In genomic region chr15:38254065-38254883, GRCh38 we compare ENCODE assay signal across 1 cellular context.
TF ChIP-seq lines count a peak whose summit lies in the region.

No MANE protein-coding gene starts in this region.

TF ChIP-seq in K562, 482 proteins besides CTCF, POLR2A, EP300 and RAD21 (continued from another document and continues in another):
- TF ChIP-seq AFF1 (IDR thresholded peaks at IDR 0.05; ENCODE audit: low read depth in 1 of 2, partially characterized antibody in 2 of 2): peak in 1 of 2 experiments; percentile 37
- TF ChIP-seq ZNF134 (CRISPR knock-in tag; conservative IDR thresholded peaks at IDR 0.05): no peak
- TF ChIP-seq HOXB6 (CRISPR knock-in tag; IDR thresholded peaks at IDR 0.05; ENCODE audit: borderline replicate concordance): no peak
- no peak for TF ChIP-seq FIP1L1 (IDR thresholded peaks at IDR 0.05; ENCODE audit: low read depth, low read length, poor library complexity, severe bottlenecking)
- no peak for TF ChIP-seq NR2F6 (CRISPR knock-in tag; IDR thresholded peaks at IDR 0.05)
- TF ChIP-seq MYC (IDR thresholded peaks at IDR 0.05; ENCODE audit: low read depth, low read length): peak; percentile 54; the same call in 1 of the 2 replicates
- TF ChIP-seq MYC (CRISPR knock-in tag; IDR thresholded peaks at IDR 0.05; ENCODE audit: borderline replicate concordance, low read depth): no peak
- TF ChIP-seq RFX1 (IDR thresholded peaks at IDR 0.05): peak; percentile 25; the same call in 1 of the 2 replicates
- TF ChIP-seq ZNF407 (IDR thresholded peaks at IDR 0.05; ENCODE audit: low read depth): no peak
- TF ChIP-seq KDM5B (IDR thresholded peaks at IDR 0.05; ENCODE audit: insufficient replicate concordance, low read depth, low read length): peak; percentile 78
- TF ChIP-seq CGGBP1 (CRISPR knock-in tag; IDR thresholded peaks at IDR 0.05): no peak
- no peak for TF ChIP-seq MAX (CRISPR knock-in tag; IDR thresholded peaks at IDR 0.05)
- TF ChIP-seq, protein P1, sequence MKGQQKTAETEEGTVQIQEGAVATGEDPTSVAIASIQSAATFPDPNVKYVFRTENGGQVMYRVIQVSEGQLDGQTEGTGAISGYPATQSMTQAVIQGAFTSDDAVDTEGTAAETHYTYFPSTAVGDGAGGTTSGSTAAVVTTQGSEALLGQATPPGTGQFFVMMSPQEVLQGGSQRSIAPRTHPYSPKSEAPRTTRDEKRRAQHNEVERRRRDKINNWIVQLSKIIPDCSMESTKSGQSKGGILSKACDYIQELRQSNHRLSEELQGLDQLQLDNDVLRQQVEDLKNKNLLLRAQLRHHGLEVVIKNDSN (CRISPR knock-in tag; IDR thresholded peaks at IDR 0.05): peak; percentile 86
- TF ChIP-seq ZKSCAN8 (CRISPR knock-in tag; IDR thresholded peaks at IDR 0.05): no peak
- no peak for TF ChIP-seq ARID2 (IDR thresholded peaks at IDR 0.05)
- TF ChIP-seq VEZF1 (CRISPR knock-in tag; IDR thresholded peaks at IDR 0.05): peak; percentile 34; the same call in 1 of the 2 replicates
- TF ChIP-seq DPF2 (IDR thresholded peaks at IDR 0.05): peak; percentile 63; the same call in 1 of the 2 replicates
- no peak for TF ChIP-seq HNRNPL (IDR thresholded peaks at IDR 0.05; ENCODE audit: low read depth, low read length)
- TF ChIP-seq PCBP1 (IDR thresholded peaks at IDR 0.05; ENCODE audit: low read depth, low read length, poor library complexity, severe bottlenecking): no peak
- no peak for TF ChIP-seq FOSL1 (tag; conservative IDR thresholded peaks at IDR 0.05)
- TF ChIP-seq CEBPB (tag; IDR thresholded peaks at IDR 0.05): 0 out of 2 replicates have a peak, but pooled peaks have one; percentile 29
- TF ChIP-seq, protein P2, sequence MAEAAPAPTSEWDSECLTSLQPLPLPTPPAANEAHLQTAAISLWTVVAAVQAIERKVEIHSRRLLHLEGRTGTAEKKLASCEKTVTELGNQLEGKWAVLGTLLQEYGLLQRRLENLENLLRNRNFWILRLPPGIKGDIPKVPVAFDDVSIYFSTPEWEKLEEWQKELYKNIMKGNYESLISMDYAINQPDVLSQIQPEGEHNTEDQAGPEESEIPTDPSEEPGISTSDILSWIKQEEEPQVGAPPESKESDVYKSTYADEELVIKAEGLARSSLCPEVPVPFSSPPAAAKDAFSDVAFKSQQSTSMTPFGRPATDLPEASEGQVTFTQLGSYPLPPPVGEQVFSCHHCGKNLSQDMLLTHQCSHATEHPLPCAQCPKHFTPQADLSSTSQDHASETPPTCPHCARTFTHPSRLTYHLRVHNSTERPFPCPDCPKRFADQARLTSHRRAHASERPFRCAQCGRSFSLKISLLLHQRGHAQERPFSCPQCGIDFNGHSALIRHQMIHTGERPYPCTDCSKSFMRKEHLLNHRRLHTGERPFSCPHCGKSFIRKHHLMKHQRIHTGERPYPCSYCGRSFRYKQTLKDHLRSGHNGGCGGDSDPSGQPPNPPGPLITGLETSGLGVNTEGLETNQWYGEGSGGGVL (CRISPR knock-in tag; IDR thresholded peaks at IDR 0.05): no peak
- TF ChIP-seq ZBTB11 (CRISPR knock-in tag; IDR thresholded peaks at IDR 0.05): no peak
- TF ChIP-seq ZC3H4 (CRISPR knock-in tag; IDR thresholded peaks at IDR 0.05; ENCODE audit: borderline replicate concordance): no peak
- no peak for TF ChIP-seq SRSF7 (optimal IDR thresholded peaks at IDR 0.05; ENCODE audit: low read depth, low read length)
- no peak for TF ChIP-seq CAMTA2 (CRISPR knock-in tag; conservative IDR thresholded peaks at IDR 0.05)
- no peak for TF ChIP-seq ZNF184 (CRISPR knock-in tag; IDR thresholded peaks at IDR 0.05)
- 0 out of 2 replicates have a peak, but pooled peaks have one; percentile 33 for TF ChIP-seq SOX6 (IDR thresholded peaks at IDR 0.05)
- TF ChIP-seq CREM (IDR thresholded peaks at IDR 0.05; ENCODE audit: low read depth): 0 out of 2 replicates have a peak, but pooled peaks have one; percentile 5
- TF ChIP-seq NFATC3 (IDR thresholded peaks at IDR 0.05): no peak
- no peak for TF ChIP-seq CTBP1 (IDR thresholded peaks at IDR 0.05; ENCODE audit: borderline replicate concordance)
- TF ChIP-seq RBFOX2 (IDR thresholded peaks at IDR 0.05; ENCODE audit: low read depth, low read length): peak; percentile 60
- TF ChIP-seq ZNF778 (CRISPR knock-in tag; IDR thresholded peaks at IDR 0.05): no peak
- peak; percentile 57; the same call in 1 of the 2 replicates for TF ChIP-seq POLR2AphosphoS5 (IDR thresholded peaks at IDR 0.05; ENCODE audit: control insufficient read depth, insufficient read depth, low read depth, low read length)
- TF ChIP-seq ZNF24 (IDR thresholded peaks at IDR 0.05): no peak
- TF ChIP-seq, protein P3, sequence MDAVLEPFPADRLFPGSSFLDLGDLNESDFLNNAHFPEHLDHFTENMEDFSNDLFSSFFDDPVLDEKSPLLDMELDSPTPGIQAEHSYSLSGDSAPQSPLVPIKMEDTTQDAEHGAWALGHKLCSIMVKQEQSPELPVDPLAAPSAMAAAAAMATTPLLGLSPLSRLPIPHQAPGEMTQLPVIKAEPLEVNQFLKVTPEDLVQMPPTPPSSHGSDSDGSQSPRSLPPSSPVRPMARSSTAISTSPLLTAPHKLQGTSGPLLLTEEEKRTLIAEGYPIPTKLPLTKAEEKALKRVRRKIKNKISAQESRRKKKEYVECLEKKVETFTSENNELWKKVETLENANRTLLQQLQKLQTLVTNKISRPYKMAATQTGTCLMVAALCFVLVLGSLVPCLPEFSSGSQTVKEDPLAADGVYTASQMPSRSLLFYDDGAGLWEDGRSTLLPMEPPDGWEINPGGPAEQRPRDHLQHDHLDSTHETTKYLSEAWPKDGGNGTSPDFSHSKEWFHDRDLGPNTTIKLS (IDR thresholded peaks at IDR 0.05; ENCODE audit: borderline replicate concordance, low read depth): no peak
- no peak for TF ChIP-seq COPS2 (conservative IDR thresholded peaks at IDR 0.05)
